In genomic region chr7:75948179-75948578, GRCh38 we compare ENCODE assay signal across 17 cellular contexts.
"Had no signal": no experiment of that assay in that cellular context is flagged by ENCODE, and none has a peak within 500 bp of the region (broad histone marks: within the 10 kb centered on the region; RNA-seq: fewer than 3 reads in every experiment).

No MANE protein-coding gene starts in this region.

- H3K9me3 Mint-ChIP-seq: activated CD4-positive, alpha-beta T cell treated with anti-CD3 and anti-CD28 coated beads, Interleukin-2, amount 10 ng/mL, durations not matched to agents 7 days and 5 days; activated naive CD8-positive, alpha-beta T cell treated with anti-CD3 and anti-CD28 coated beads, Interleukin-2, amount 50 U/mL, for 24 hours; activated T-helper 1 cell treated with anti-CD3 and anti-CD28 coated beads, Interleukin-12 subunit alpha, Interleukin-12 subunit beta, Interleukin-2, Interleukin-4 antibody, amounts not matched to agents 30 ng/mL and 10 ng/mL and 1 ng/mL, durations not matched to agents 14 hours and 24 hours and 36 hours had no signal

- ATAC-seq: activated naive CD8-positive, alpha-beta T cell treated with anti-CD3 and anti-CD28 coated beads, Interleukin-2, amount 50 U/mL, for 24 hours had no signal

- H3K27me3 Mint-ChIP-seq: activated CD4-positive, alpha-beta T cell treated with anti-CD3 and anti-CD28 coated beads, Interleukin-2, amount 10 ng/mL, durations not matched to agents 7 days and 5 days; activated naive CD8-positive, alpha-beta T cell treated with anti-CD3 and anti-CD28 coated beads, Interleukin-2, amount 50 U/mL, for 24 hours had no signal

- H3K4me3 ChIP-seq: ascending aorta, esophagus muscularis mucosa, lung, smooth muscle cell, suprapubic skin had no signal

- H3K36me3 ChIP-seq: suprapubic skin had no signal

- H3K27ac ChIP-seq: ascending aorta, esophagus muscularis mucosa, suprapubic skin had no signal

- H3K4me3 Mint-ChIP-seq: activated CD4-positive, alpha-beta T cell treated with anti-CD3 and anti-CD28 coated beads, Interleukin-2, amount 10 ng/mL, durations not matched to agents 7 days and 5 days; activated naive CD8-positive, alpha-beta T cell treated with anti-CD3 and anti-CD28 coated beads, Interleukin-2, amount 50 U/mL, for 24 hours; activated T-helper 1 cell treated with anti-CD3 and anti-CD28 coated beads, Interleukin-12 subunit alpha, Interleukin-12 subunit beta, Interleukin-2, Interleukin-4 antibody, amounts not matched to agents 30 ng/mL and 10 ng/mL and 1 ng/mL, durations not matched to agents 14 hours and 24 hours and 36 hours had no signal

- H3K27ac Mint-ChIP-seq: activated CD4-positive, alpha-beta T cell treated with anti-CD3 and anti-CD28 coated beads, Interleukin-2, amount 10 ng/mL, durations not matched to agents 7 days and 5 days; activated naive CD8-positive, alpha-beta T cell treated with anti-CD3 and anti-CD28 coated beads, Interleukin-2, amount 50 U/mL, for 24 hours; activated T-helper 1 cell treated with anti-CD3 and anti-CD28 coated beads, Interleukin-12 subunit alpha, Interleukin-12 subunit beta, Interleukin-2, Interleukin-4 antibody, amounts not matched to agents 30 ng/mL and 10 ng/mL and 1 ng/mL, durations not matched to agents 14 hours and 24 hours and 36 hours had no signal

- H3K4me1 ChIP-seq: ascending aorta had no signal

- H3K4me2 ChIP-seq: smooth muscle cell had no signal

- H3K27me3 ChIP-seq: ascending aorta, esophagus muscularis mucosa, suprapubic skin had no signal

- H3K9me3 ChIP-seq: ascending aorta, esophagus muscularis mucosa, suprapubic skin had no signal

- DNase-seq: activated CD4-positive, alpha-beta T cell treated with anti-CD3 and anti-CD28 coated beads, Interleukin-2, amount 10 ng/mL, durations not matched to agents 7 days and 5 days; activated CD8-positive, alpha-beta memory T cell treated with anti-CD3 and anti-CD28 coated beads for 24 hours; activated naive CD4-positive, alpha-beta T cell; activated naive CD8-positive, alpha-beta T cell treated with anti-CD3 and anti-CD28 coated beads, Interleukin-2, amount 50 U/mL, for 24 hours; hypothalamus; kidney glomerular epithelial cell; midbrain; nucleus accumbens; stimulated activated CD4-positive, alpha-beta T cell treated with anti-CD3 and anti-CD28 coated beads, Interleukin-4, amount 100 ng/mL, for 4 hours; stimulated activated CD8-positive, alpha-beta memory T cell treated with anti-CD3 and anti-CD28 coated beads, Interleukin-4, amount 100 ng/mL, for 48 hours; stimulated activated naive CD4-positive, alpha-beta T cell treated with Interleukin-2 at 50 U/mL for 16 hours had no signal
